ENCODE assay signal across 11 cellular contexts in genomic region chr1:117229217-117229616, GRCh38. TPM values are rescaled to one million over a fixed set of nuclear protein-coding genes. Genes with fewer than 3 reads are reported as not detected.
"Had no signal": no experiment of that assay in that cellular context is flagged by ENCODE, and none has a peak within 500 bp of the region (broad histone marks: within the 10 kb centered on the region; RNA-seq: fewer than 3 reads in every experiment).

No MANE protein-coding gene starts in this region.

- H3K9me3 Mint-ChIP-seq: GM23338, H9, HFFc6 had no signal

- H3K9me3 ChIP-seq: HAP-1 had no signal

- H2AFZ ChIP-seq: GM23248, GM23338 had no signal

- H3K27ac ChIP-seq: GM23248 had no signal

- H3K9ac ChIP-seq: GM23248 had no signal

- H3K4me3 Mint-ChIP-seq: GM23338, H9, HFFc6 had no signal

- DNase-seq: GM23248, GOT3, H7, H9, HCEC 1CT, HFFc6 had no signal

- ATAC-seq: GM23338, HCT116 had no signal

- H3K27ac Mint-ChIP-seq: GM23338, H9, HFFc6 had no signal

- H3K36me3 ChIP-seq: HAP-1 had no signal

- H3K4me2 ChIP-seq: GM23338 had no signal

- H3K4me1 Mint-ChIP-seq: GM23338, H9 had no signal

- H3K4me3 ChIP-seq: GM23248, GM23338, HAP-1 had no signal

- H3K4me1 ChIP-seq: HAP-1 had no signal

RNA-seq across cellular contexts. Expression of gene VTCN1, which starts 18.5 kb away (rescaled TPM):
- total RNA-seq: GM23248, GM23338, H1, H4, H7, HFFc6 had no signal
- polyA plus RNA-seq: GM23248, GM23338 had no signal
